In genomic region chr6:121522265-121522664, GRCh38 we compare ENCODE assay signal across 1 cellular context.
TF ChIP-seq lines count a peak whose summit lies in the region.

No MANE protein-coding gene starts in this region.

TF ChIP-seq in HepG2, 621 proteins besides CTCF, POLR2A, EP300 and RAD21 (continued from another document):
- TF ChIP-seq HMGXB3 (CRISPR knock-in tag; IDR thresholded peaks at IDR 0.05; ENCODE audit: borderline replicate concordance) (no peak), TGIF2 (CRISPR knock-in tag; IDR thresholded peaks at IDR 0.05) (no peak), SOX13 (IDR thresholded peaks at IDR 0.05) (no peak), SOX13 (CRISPR knock-in tag; conservative IDR thresholded peaks at IDR 0.05 in 1 of 2, IDR thresholded peaks at IDR 0.05 in 1 of 2) (no peak), ETV5 (CRISPR knock-in tag; IDR thresholded peaks at IDR 0.05; ENCODE audit: borderline replicate concordance) (no peak), ZMAT5 (CRISPR knock-in tag; IDR thresholded peaks at IDR 0.05; ENCODE audit: borderline replicate concordance, low read depth) (no peak), THAP11 (CRISPR knock-in tag; IDR thresholded peaks at IDR 0.05) (no peak)
